In the genomic region with DNA sequence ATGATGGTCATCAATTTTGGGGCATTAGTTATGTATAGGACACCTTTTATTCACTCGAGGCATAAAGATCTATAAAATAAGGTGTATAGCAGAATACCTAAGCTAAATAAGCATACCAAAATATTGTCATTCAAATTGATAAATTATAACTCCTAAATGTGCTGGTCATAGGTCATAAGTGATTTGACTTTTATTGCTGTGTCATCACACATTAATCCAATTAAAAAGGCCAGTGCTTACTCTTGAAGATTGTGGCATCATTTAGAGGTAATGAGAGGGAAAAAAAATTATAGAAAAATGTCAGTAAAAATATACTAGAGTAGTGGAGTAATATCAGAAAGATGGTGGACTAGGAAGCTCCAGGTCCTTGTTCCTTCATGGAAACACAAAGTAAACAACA, we compare ENCODE assay signal across 8 cellular contexts.
"Had no signal": no experiment of that assay in that cellular context is flagged by ENCODE, and none has a peak within 500 bp of the region (broad histone marks: within the 10 kb centered on the region; RNA-seq: fewer than 3 reads in every experiment).

No MANE protein-coding gene starts in this region.

- H3K4me3 ChIP-seq: GM12878 had no signal

- FAIRE-seq: G401.6, GM12878, GM12891, GM12892, GM18507, GM19239 had no signal

- ATAC-seq: GM12878 had no signal

- DNase-seq: GDM1, GF-D8 had no signal
